8 cellular contexts compared by ENCODE assay signal in the genomic region with DNA sequence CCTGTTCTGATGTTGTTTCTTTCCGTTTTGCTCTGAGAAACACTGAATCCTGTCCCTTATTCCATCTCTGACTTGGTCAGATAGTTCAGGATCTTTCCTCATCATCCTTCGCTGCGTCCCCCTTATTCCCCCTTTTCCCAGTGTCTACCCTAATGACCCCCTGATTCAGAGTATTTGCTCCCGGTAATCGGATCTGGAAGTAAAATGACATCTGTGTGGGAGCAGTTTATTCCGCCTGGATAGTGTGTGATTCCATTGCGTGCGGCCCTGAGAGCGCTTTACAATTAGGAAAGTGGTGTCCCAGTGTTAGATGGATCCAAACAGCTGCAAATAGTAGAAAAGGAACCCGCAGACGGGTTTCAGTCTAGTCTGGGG. TPM values are rescaled to one million over a fixed set of nuclear protein-coding genes. Genes with fewer than 3 reads are reported as not detected.
A peak's percentile ranks its signal among the peaks of the same experiment; 100 is the strongest.
DNase-seq lines count a peak whose midpoint lies in the region; ATAC-seq and TF ChIP-seq lines count a peak whose summit lies in the region.

No MANE protein-coding gene starts in this region.

- H3K4me3 Mint-ChIP-seq in T-helper 2 cell treated with Interferon-gamma antibody and Interleukin-4, amounts not matched to agents 5 μg/mL and 100 μg/mL, for 36 hours: peak overlapping the region; percentile 97
- H3K4me3 Mint-ChIP-seq in T-helper 17 cell: peak overlapping the region; percentile 96
- H3K4me3 Mint-ChIP-seq in progenitor cell of endocrine pancreas (ENCODE audit: low read depth): peak overlapping the region; percentile 97

- TF ChIP-seq CTCF in fibroblast of the aortic adventitia (IDR thresholded peaks at IDR 0.05; ENCODE audit: insufficient read depth, low read length): no peak
- no peak for TF ChIP-seq CTCF in progenitor cell of endocrine pancreas (IDR thresholded peaks at IDR 0.05; ENCODE audit: unreplicated experiment)

- no peak for DNase-seq in T-helper 2 cell treated with Interferon-gamma antibody and Interleukin-4, amounts not matched to agents 5 μg/mL and 100 μg/mL, for 36 hours (ENCODE audit: low spot score)
- DNase-seq in T-helper 2 cell (no peak), T-helper 17 cell (no peak), fibroblast of the aortic adventitia (ENCODE audit: low read depth) (peak; percentile 32), progenitor cell of endocrine pancreas (ENCODE audit: low spot score, unreplicated experiment) (no peak)

- H3K36me3 Mint-ChIP-seq in T-helper 2 cell treated with Interferon-gamma antibody and Interleukin-4, amounts not matched to agents 5 μg/mL and 100 μg/mL, for 36 hours (ENCODE audit: low read depth): peaks cover 25% of the 10 kb centered on the region
- H3K36me3 Mint-ChIP-seq in T-helper 17 cell (ENCODE audit: low read depth) (peaks cover 4% of the 10 kb centered on the region), progenitor cell of endocrine pancreas (ENCODE audit: insufficient read depth) (peaks cover 8% of the 10 kb centered on the region)

- H3K27me3 Mint-ChIP-seq in T-helper 2 cell treated with Interferon-gamma antibody and Interleukin-4, amounts not matched to agents 5 μg/mL and 100 μg/mL, for 36 hours (ENCODE audit: low read depth): no peaks in the 10 kb centered on the region
- no peaks in the 10 kb centered on the region for H3K27me3 Mint-ChIP-seq in T-helper 17 cell
- no peaks in the 10 kb centered on the region for H3K27me3 Mint-ChIP-seq in progenitor cell of endocrine pancreas

- peaks cover 11% of the 10 kb centered on the region for H3K4me1 Mint-ChIP-seq in T-helper 2 cell treated with Interferon-gamma antibody and Interleukin-4, amounts not matched to agents 5 μg/mL and 100 μg/mL, for 36 hours (ENCODE audit: low read depth)
- peaks cover 14% of the 10 kb centered on the region for H3K4me1 Mint-ChIP-seq in T-helper 17 cell
- peaks cover 13% of the 10 kb centered on the region for H3K4me1 Mint-ChIP-seq in progenitor cell of endocrine pancreas (ENCODE audit: low read depth)

- no peaks in the 10 kb centered on the region for H3K9me3 ChIP-seq in T-helper 17 cell (ENCODE audit: control insufficient read depth, low read length, poor library complexity, severe bottlenecking)

- peak overlapping the region; percentile 95 for H3K27ac Mint-ChIP-seq in T-helper 2 cell treated with Interferon-gamma antibody and Interleukin-4, amounts not matched to agents 5 μg/mL and 100 μg/mL, for 36 hours
- H3K27ac Mint-ChIP-seq in T-helper 17 cell (peak overlapping the region; percentile 97), progenitor cell of endocrine pancreas (peak overlapping the region; percentile 99)

- peak overlapping the region; percentile 97 for H3K4me3 ChIP-seq in fibroblast of the aortic adventitia (ENCODE audit: low read depth, low read length)

- ATAC-seq in T-helper 17 cell (no peak), HG03175 (IDR thresholded peaks at IDR 0.05; ENCODE audit: unreplicated experiment) (no peak), GM21381 (IDR thresholded peaks at IDR 0.05; ENCODE audit: unreplicated experiment) (no peak), GM19035 (IDR thresholded peaks at IDR 0.05; ENCODE audit: unreplicated experiment) (no peak)

- no peaks in the 10 kb centered on the region for H3K9me3 Mint-ChIP-seq in T-helper 2 cell treated with Interferon-gamma antibody and Interleukin-4, amounts not matched to agents 5 μg/mL and 100 μg/mL, for 36 hours
- no peaks in the 10 kb centered on the region for H3K9me3 Mint-ChIP-seq in progenitor cell of endocrine pancreas (ENCODE audit: low read depth)

RNA-seq across cellular contexts. Expression of a gene that starts 0.6 kb away (rescaled TPM):
- total RNA-seq in T-helper 17 cell (10 to 100 TPM; 33.2 to 50.9 TPM), fibroblast of the aortic adventitia (ENCODE audit: low replicate concordance) (74.3 and 89.4 TPM in 2 replicates), progenitor cell of endocrine pancreas (69.0 and 69.1 TPM in 2 replicates)

RNA-seq across cellular contexts. Expression of a gene that starts 53.9 kb away (rescaled TPM):
- total RNA-seq in T-helper 17 cell (10 to 100 TPM; 35.0 to 38.9 TPM), fibroblast of the aortic adventitia (ENCODE audit: low replicate concordance) (14.3 and 16.1 TPM in 2 replicates), progenitor cell of endocrine pancreas (88.8 and 93.6 TPM in 2 replicates)
